15 cellular contexts compared by ENCODE assay signal in the genomic region with DNA sequence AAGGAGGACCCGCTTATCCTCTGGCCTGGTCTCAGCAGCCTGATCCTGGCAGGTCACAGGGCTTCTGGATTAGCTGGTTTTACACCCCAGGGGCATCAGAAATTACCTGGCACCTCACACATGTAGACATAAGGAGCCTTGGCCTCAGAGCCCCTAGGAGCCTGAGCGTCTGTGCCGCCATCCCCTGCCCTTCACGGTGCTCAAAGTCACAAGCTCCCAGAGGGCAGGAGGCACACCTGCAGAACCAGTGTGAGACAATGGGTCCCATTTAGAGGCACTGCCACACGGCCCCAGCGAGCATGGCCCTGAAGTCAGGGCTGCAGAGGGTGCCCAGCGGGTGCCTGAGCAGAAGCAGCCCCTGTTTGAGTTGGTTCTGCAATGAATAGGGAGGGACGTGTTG. TPM values are rescaled to one million over a fixed set of nuclear protein-coding genes. Genes with fewer than 3 reads are reported as not detected.
DNase-seq lines count a peak whose midpoint lies in the region; ATAC-seq and TF ChIP-seq lines count a peak whose summit lies in the region.
"Had no signal": no experiment of that assay in that cellular context is flagged by ENCODE, and none has a peak within 500 bp of the region (broad histone marks: within the 10 kb centered on the region; RNA-seq: fewer than 3 reads in every experiment).

No MANE protein-coding gene starts in this region.

- peaks cover 52% of the 10 kb centered on the region for H4K20me1 ChIP-seq in DND-41 (ENCODE audit: insufficient read depth, low read length)

- H3K36me3 Mint-ChIP-seq in activated naive CD8-positive, alpha-beta T cell treated with anti-CD3 and anti-CD28 coated beads, Interleukin-2, amount 50 U/mL, for 24 hours (ENCODE audit: low read depth), result peaks cover 3% of the 10 kb centered on the region
- H3K36me3 Mint-ChIP-seq: mesothelial cell of epicardium had no signal

- H3K27ac ChIP-seq in A673 (ENCODE audit: low read depth, low read length, poor library complexity, severe bottlenecking), result peak overlapping the region; percentile 45
- H3K27ac ChIP-seq in DND-41 (ENCODE audit: low read length), result peak overlapping the region; percentile 51
- H3K27ac ChIP-seq in upper lobe of right lung, result no peak overlapping the region

- H3K36me3 ChIP-seq in A673 (ENCODE audit: insufficient read depth, low read length, poor library complexity, severe bottlenecking) (peaks cover 6% of the 10 kb centered on the region), DND-41 (ENCODE audit: insufficient read depth, low read length) (peaks cover 47% of the 10 kb centered on the region), mucosa of stomach (ENCODE audit: control insufficient read depth, insufficient read depth, low read length) (no peaks in the 10 kb centered on the region), upper lobe of right lung (peaks cover 3% of the 10 kb centered on the region)

- H3K4me1 ChIP-seq in A673 (ENCODE audit: insufficient read depth, low read length, poor library complexity, severe bottlenecking), result peaks cover 60% of the 10 kb centered on the region
- H3K4me1 ChIP-seq in DND-41 (ENCODE audit: insufficient read depth, low read length), result peaks cover 69% of the 10 kb centered on the region
- peaks cover 46% of the 10 kb centered on the region for H3K4me1 ChIP-seq in mucosa of stomach (ENCODE audit: control insufficient read depth, insufficient read depth, low read length)
- peaks cover 39% of the 10 kb centered on the region for H3K4me1 ChIP-seq in upper lobe of right lung

- TF ChIP-seq CTCF in A673 (conservative IDR thresholded peaks at IDR 0.05; ENCODE audit: low read depth, low read length) (no peak), DND-41 (IDR thresholded peaks at IDR 0.05; ENCODE audit: borderline replicate concordance, extremely low read depth, low read length, poor library complexity, severe bottlenecking) (no peak), upper lobe of right lung (IDR thresholded peaks at IDR 0.05) (no peak)

- no peak for ATAC-seq in DND-41 (ENCODE audit: insufficient read depth, low read depth)
- no peak for ATAC-seq in activated naive CD8-positive, alpha-beta T cell treated with anti-CD3 and anti-CD28 coated beads, Interleukin-2, amount 50 U/mL, for 24 hours
- ATAC-seq in upper lobe of right lung, result no peak

- POLR2A ChIA-PET in A673 (lab: Charles Lee; ENCODE audit: low non-redundant PET), result no interaction called here

- peak overlapping the region; percentile 69 for H3K27ac Mint-ChIP-seq in activated naive CD8-positive, alpha-beta T cell treated with anti-CD3 and anti-CD28 coated beads, Interleukin-2, amount 50 U/mL, for 24 hours

- peaks cover 2% of the 10 kb centered on the region for H3K27me3 Mint-ChIP-seq in activated naive CD8-positive, alpha-beta T cell treated with anti-CD3 and anti-CD28 coated beads, Interleukin-2, amount 50 U/mL, for 24 hours

- H3K9me3 ChIP-seq in A673 (ENCODE audit: low read depth, low read length, poor library complexity, severe bottlenecking), result no peaks in the 10 kb centered on the region
- H3K9me3 ChIP-seq in DND-41 (ENCODE audit: insufficient read depth, low read length, severe bottlenecking), result no peaks in the 10 kb centered on the region
- no peaks in the 10 kb centered on the region for H3K9me3 ChIP-seq in mucosa of stomach (ENCODE audit: control insufficient read depth, low read length)
- no peaks in the 10 kb centered on the region for H3K9me3 ChIP-seq in upper lobe of right lung

- H2AFZ ChIP-seq in DND-41 (ENCODE audit: low read depth, low read length), result no peak overlapping the region

- DNase-seq in A673 (ENCODE audit: low spot score) (no peak), DND-41 (no peak), HK-2 (ENCODE audit: unreplicated experiment) (no peak), mucosa of gallbladder (ENCODE audit: low spot score) (no peak), SHP77 (lab: John Stamatoyannopoulos, UW) (no peak), upper lobe of right lung (no peak)
- no peak for DNase-seq in activated naive CD8-positive, alpha-beta T cell treated with anti-CD3 and anti-CD28 coated beads, Interleukin-2, amount 50 U/mL, for 24 hours
- DNase-seq: activated effector memory CD4-positive, alpha-beta T cell treated with Interleukin-2 at 50 U/mL for 16 hours; HCEC 1CT; NCI-H1092; NCI-H446 treated with DMSO at 0.1 percent for 48 hours; stimulated activated CD4-positive, alpha-beta T cell treated with anti-CD3 and anti-CD28 coated beads, Interleukin-4, amount 100 ng/mL, for 4 hours had no signal

- H3K4me2 ChIP-seq in DND-41 (ENCODE audit: insufficient read depth, low read length), result peak overlapping the region; percentile 23; the same call in 1 of the 2 replicates

- H3K4me3 Mint-ChIP-seq in activated naive CD8-positive, alpha-beta T cell treated with anti-CD3 and anti-CD28 coated beads, Interleukin-2, amount 50 U/mL, for 24 hours, result peak overlapping the region; percentile 74
- H3K4me3 Mint-ChIP-seq: mesothelial cell of epicardium had no signal

- H3K4me1 Mint-ChIP-seq in activated naive CD8-positive, alpha-beta T cell treated with anti-CD3 and anti-CD28 coated beads, Interleukin-2, amount 50 U/mL, for 24 hours, result peaks cover 81% of the 10 kb centered on the region

- CTCF ChIA-PET in A673 (lab: Charles Lee), result interaction anchor here (0.5 to 2.8 kb wide), 6 partner anchors 10 to 289 kb away, joined by 5 to 27 read pairs (median 8); partner anchors contain the start of gene CHRM4

- no TSS peak for BruUV-seq in A673 (replicated peaks; lab: Mats Ljungman, UMichigan)

- H3K27me3 ChIP-seq in A673 (replicated peaks; ENCODE audit: insufficient read depth, low read depth, low read length, poor library complexity), result no peaks in the 10 kb centered on the region
- H3K27me3 ChIP-seq in DND-41 (ENCODE audit: insufficient read depth, low read length, poor library complexity), result no peaks in the 10 kb centered on the region
- no peaks in the 10 kb centered on the region for H3K27me3 ChIP-seq in mucosa of stomach (ENCODE audit: control insufficient read depth, insufficient read depth, low read length)
- H3K27me3 ChIP-seq in upper lobe of right lung, result no peaks in the 10 kb centered on the region

- H3K9ac ChIP-seq in DND-41 (ENCODE audit: low read depth, low read length), result peak overlapping the region; percentile 16; the same call in 1 of the 2 replicates
- peak overlapping the region; percentile 5 for H3K9ac ChIP-seq in mucosa of stomach (ENCODE audit: low read length)

- intact Hi-C loops in A673 (cut with micrococcal nuclease; ENCODE audit: unreplicated experiment) (no loop called here), upper lobe of right lung (cut with DNase I) (no loop called here)

- peaks cover 89% of the 10 kb centered on the region for H3K79me2 ChIP-seq in DND-41 (ENCODE audit: insufficient read depth, low read length)

- no peaks in the 10 kb centered on the region for H3K9me3 Mint-ChIP-seq in activated naive CD8-positive, alpha-beta T cell treated with anti-CD3 and anti-CD28 coated beads, Interleukin-2, amount 50 U/mL, for 24 hours
- H3K9me3 Mint-ChIP-seq: mesothelial cell of epicardium had no signal

- no peak overlapping the region for H3K4me3 ChIP-seq in A673 (ENCODE audit: low read depth, low read length, poor library complexity, severe bottlenecking)
- H3K4me3 ChIP-seq in DND-41 (ENCODE audit: low read depth in 1 of 2, low read length in 2 of 2), result no peak overlapping the region
- no peak overlapping the region for H3K4me3 ChIP-seq in mucosa of stomach (ENCODE audit: low read length)
- no peak overlapping the region for H3K4me3 ChIP-seq in upper lobe of right lung

RNA-seq across cellular contexts. Expression of gene DGKZ, which starts 3.9 kb away (rescaled TPM):
- total RNA-seq in A673 (2021) (139 and 145 TPM in 2 replicates), mucosa of gallbladder (83.8 TPM), upper lobe of right lung (50.4 TPM)

RNA-seq across cellular contexts. Expression of gene MDK, which starts 30.3 kb away (rescaled TPM):
- total RNA-seq in A673 (2021) (252 and 397 TPM in 2 replicates), mucosa of gallbladder (106 TPM), upper lobe of right lung (24.7 TPM)

RNA-seq across cellular contexts. Expression of gene CHRM4, which starts 40.4 kb away (rescaled TPM):
- 0.68 TPM in 1 of 2 replicates, not detected in the other for total RNA-seq in A673 (2021)
- not detected for total RNA-seq in mucosa of gallbladder
- 0.35 TPM for total RNA-seq in upper lobe of right lung
- total RNA-seq: fibroblast of lung had no signal
